ENCODE assay signal across 10 cellular contexts in the genomic region with DNA sequence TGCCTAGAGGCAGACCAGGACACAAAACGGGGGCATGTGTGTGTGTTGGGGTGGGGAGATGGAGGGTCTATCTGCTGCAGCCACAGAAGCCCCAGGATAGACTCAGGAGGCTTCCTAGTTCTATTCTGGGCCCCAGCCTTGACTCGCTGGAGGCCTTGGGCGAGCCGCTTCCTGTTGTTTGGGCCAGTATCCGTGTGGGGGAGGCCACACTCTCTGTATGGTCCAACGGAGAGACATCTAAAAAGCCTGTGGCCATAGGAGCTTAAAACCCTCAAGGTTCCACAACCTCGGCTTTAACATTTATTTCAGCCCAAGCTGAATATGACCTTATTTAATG. TPM values are rescaled to one million over a fixed set of nuclear protein-coding genes. Genes with fewer than 3 reads are reported as not detected.
DNase-seq lines count a peak whose midpoint lies in the region; ATAC-seq lines count a peak whose summit lies in the region.
"Had no signal": no experiment of that assay in that cellular context is flagged by ENCODE, and none has a peak within 500 bp of the region (broad histone marks: within the 10 kb centered on the region; RNA-seq: fewer than 3 reads in every experiment).

No MANE protein-coding gene starts in this region.

- H3K27ac Mint-ChIP-seq in naive B cell = peak overlapping the region; percentile 80 to 95 (median 92)
- H3K27ac Mint-ChIP-seq: neural progenitor cell had no signal

- peak; percentile 70 for DNase-seq in GF-D8 (lab: John Stamatoyannopoulos, UW)
- DNase-seq in naive B cell = no peak
- no peak for DNase-seq in NAMALWA (ENCODE audit: low spot score)
- DNase-seq in hippocampal formation (lab: John Stamatoyannopoulos, UW) = no peak
- DNase-seq: NCI-H2107 had no signal

- peak overlapping the region in 7 of 8 donors; percentile 65 to 94 (median 84) for H3K4me3 Mint-ChIP-seq in naive B cell
- H3K4me3 Mint-ChIP-seq: neural progenitor cell had no signal

- no peaks in the 10 kb centered on the region for H3K9me3 Mint-ChIP-seq in naive B cell
- H3K9me3 Mint-ChIP-seq: neural progenitor cell had no signal

- no peaks in the 10 kb centered on the region for H3K27me3 Mint-ChIP-seq in naive B cell

- peaks cover 24 to 39% (median 34%) of the 10 kb centered on the region in 3 donors for H3K4me1 Mint-ChIP-seq in naive B cell

- H3K27ac ChIP-seq in angular gyrus (ENCODE audit: low read depth, low read length) = peak overlapping the region; percentile 24
- H3K27ac ChIP-seq: neural progenitor cell had no signal

- ATAC-seq in HG03108 (IDR thresholded peaks at IDR 0.05; ENCODE audit: unreplicated experiment) = peak; percentile 47
- ATAC-seq in naive B cell (ENCODE audit: low read depth in 2 of 2) = peak; percentile 32 to 47
- ATAC-seq in GM18517 (IDR thresholded peaks at IDR 0.05; ENCODE audit: unreplicated experiment) = no peak
- no peak for ATAC-seq in HG02798 (IDR thresholded peaks at IDR 0.05; ENCODE audit: poor library complexity, unreplicated experiment)

- H3K36me3 Mint-ChIP-seq in naive B cell = no peaks in the 10 kb centered on the region

RNA-seq across cellular contexts. Expression of a gene that starts 32.8 kb away (rescaled TPM):
- 1 to 10 TPM; 1.2 to 4.9 (median 1.6) TPM for polyA plus RNA-seq in naive B cell (ENCODE audit: low read depth in 6 of 6)

Comparison
In these comparisons a context has a peak if more than half of its experiments do, and no peak if none do; other contexts are left out.
1. ATAC-seq: peak in HG03108 (single experiment) and naive B cell (2 of 2); none in GM18517 (single experiment) and HG02798 (single experiment).